1 cellular context compared by ENCODE assay signal in genomic region chr2:50535971-50536759, GRCh38.
TF ChIP-seq lines count a peak whose summit lies in the region.

No MANE protein-coding gene starts in this region.

TF ChIP-seq in liver, 16 proteins besides CTCF, POLR2A, EP300 and RAD21 (continued from another document):
- TF ChIP-seq REST (IDR thresholded peaks at IDR 0.05) (no peak), FOXA1 (IDR thresholded peaks at IDR 0.05) (no peak), FOXA2 (IDR thresholded peaks at IDR 0.05) (no peak), HNF4A (conservative IDR thresholded peaks at IDR 0.05) (no peak), TAF1 (conservative IDR thresholded peaks at IDR 0.05) (no peak), EGR1 (IDR thresholded peaks at IDR 0.05; ENCODE audit: low read depth in 2 of 2) (no peak), GABPA (IDR thresholded peaks at IDR 0.05 in 1 of 2, conservative IDR thresholded peaks at IDR 0.05 in 1 of 2) (no peak), YY1 (IDR thresholded peaks at IDR 0.05) (no peak), RXRA (IDR thresholded peaks at IDR 0.05) (no peak), NR2F2 (IDR thresholded peaks at IDR 0.05) (no peak), HNF4G (IDR thresholded peaks at IDR 0.05) (no peak), MAX (IDR thresholded peaks at IDR 0.05) (no peak), JUND (IDR thresholded peaks at IDR 0.05) (no peak)
- TF ChIP-seq, protein P1, sequence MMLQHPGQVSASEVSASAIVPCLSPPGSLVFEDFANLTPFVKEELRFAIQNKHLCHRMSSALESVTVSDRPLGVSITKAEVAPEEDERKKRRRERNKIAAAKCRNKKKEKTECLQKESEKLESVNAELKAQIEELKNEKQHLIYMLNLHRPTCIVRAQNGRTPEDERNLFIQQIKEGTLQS (IDR thresholded peaks at IDR 0.05), result no peak
